In the genomic region with DNA sequence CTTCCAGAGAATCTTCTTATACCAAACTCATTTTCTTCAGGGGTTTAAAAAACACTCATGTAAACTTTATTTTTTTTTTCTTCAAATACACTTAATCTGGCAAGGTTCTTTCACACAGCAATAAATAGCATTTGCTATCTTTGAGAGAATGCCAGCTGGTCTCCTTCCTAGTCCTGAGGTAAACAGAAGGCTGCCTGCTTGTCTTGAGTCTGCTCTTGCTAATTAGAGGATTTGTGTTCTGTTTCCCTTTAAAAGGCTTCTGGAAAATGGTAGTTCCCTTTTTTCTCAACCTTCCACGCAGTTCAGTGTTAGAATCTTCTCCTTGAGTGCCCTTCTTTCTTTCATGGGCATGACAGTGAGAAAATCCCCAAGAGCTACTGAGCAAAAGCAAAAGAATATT, we compare ENCODE assay signal across 11 cellular contexts.
DNase-seq lines count a peak whose midpoint lies in the region; ATAC-seq and TF ChIP-seq lines count a peak whose summit lies in the region.
"Had no signal": no experiment of that assay in that cellular context is flagged by ENCODE, and none has a peak within 500 bp of the region (broad histone marks: within the 10 kb centered on the region; RNA-seq: fewer than 3 reads in every experiment).

No MANE protein-coding gene starts in this region.

- H3K4me2 ChIP-seq in SK-N-SH = no peak overlapping the region

- 15% methylated on average over 1 of the region's 1 CpG for WGBS in SK-N-SH (ENCODE audit: low lambda C conversion rate)
- 0 to 9% (median 2%) methylated on average over 1 of the region's 1 CpG for WGBS in psoas muscle, 3 donors

- no peaks in the 10 kb centered on the region for H3K9me3 ChIP-seq in SK-N-SH
- H3K9me3 ChIP-seq in psoas muscle = no peaks in the 10 kb centered on the region

- TF ChIP-seq CTCF in SK-N-SH (IDR thresholded peaks at IDR 0.05) (no peak), foreskin fibroblast (IDR thresholded peaks at IDR 0.05; ENCODE audit: low read depth, low read length) (no peak), psoas muscle (IDR thresholded peaks at IDR 0.05) (no peak)

- H3F3A ChIP-seq in SK-N-SH (replicated peaks; ENCODE audit: insufficient read depth) = peaks cover 4% of the 10 kb centered on the region

- no peaks in the 10 kb centered on the region for H4K20me1 ChIP-seq in SK-N-SH (ENCODE audit: insufficient read depth)

- POLR2A ChIA-PET in SK-N-SH (lab: Yijun Ruan, JAX) = no interaction called here

- H3K9ac ChIP-seq in SK-N-SH = no peak overlapping the region

- TF ChIP-seq RAD21 in SK-N-SH (IDR thresholded peaks at IDR 0.05; ENCODE audit: low read length) = no peak

- H3K36me3 ChIP-seq in SK-N-SH (replicated peaks in 1 of 2; ENCODE audit: control insufficient read depth in 1 of 2, insufficient read depth in 2 of 2, low read length in 1 of 2) (no peaks in the 10 kb centered on the region), psoas muscle (ENCODE audit: insufficient read depth in 1 of 2, low read depth in 1 of 2) (no peaks in the 10 kb centered on the region)

- no peak for TF ChIP-seq EP300 in SK-N-SH (IDR thresholded peaks at IDR 0.05; ENCODE audit: borderline replicate concordance in 1 of 2, low read depth in 1 of 2, low read length in 1 of 2)

- peak overlapping the region; percentile 36; the same call in 1 of the 2 replicates for H2AFZ ChIP-seq in SK-N-SH (ENCODE audit: low read depth)

- H3K27ac ChIP-seq in SK-N-SH (ENCODE audit: low read depth in 2 of 2, low read length in 1 of 2) (peak overlapping the region in 1 of 2 experiments; percentile 78; a peak in 3 of 4 replicates), psoas muscle (peak overlapping the region; percentile 52)
- H3K27ac ChIP-seq: epithelial cell of prostate had no signal

- no peaks in the 10 kb centered on the region for H3K79me2 ChIP-seq in SK-N-SH (ENCODE audit: insufficient read depth)

- H3K4me1 ChIP-seq in SK-N-SH (ENCODE audit: control insufficient read depth in 1 of 2, insufficient read depth in 2 of 2, low read depth in 1 of 2, low read length in 1 of 2) (peaks cover 0 to 5% of the 10 kb centered on the region in 2 experiments; a peak in 2 of 4 replicates), psoas muscle (peaks cover 7% of the 10 kb centered on the region)

- no peaks in the 10 kb centered on the region for H3K9me2 ChIP-seq in SK-N-SH

- H3K4me3 ChIP-seq in SK-N-SH (ENCODE audit: low read depth in 2 of 2, low read length in 1 of 2) (no peak overlapping the region), foreskin fibroblast (ENCODE audit: low read depth in 1 of 2, low read length in 2 of 2) (no peak overlapping the region), psoas muscle (no peak overlapping the region)

- CTCF ChIA-PET in SK-N-SH (lab: Yijun Ruan, JAX) = interaction anchor here (1.6 to 2.1 kb wide), 2 partner anchors 12 to 51 kb away, joined by 7 to 8 read pairs; no protein-coding TSS in a partner anchor

- intact Hi-C loops in psoas muscle (cut with DNase I) = no loop called here

- DNase-seq in EH (ENCODE audit: low read depth) (peak; percentile 72), SK-N-SH (no peak), foreskin fibroblast (peak; percentile 14 to 48), psoas muscle (no peak), NCI-H1694 treated with DMSO at 0.1 percent for 48 hours (lab: John Stamatoyannopoulos, UW) (no peak), RKO (ENCODE audit: low spot score) (no peak)
- DNase-seq: occipital lobe had no signal

- no peak for ATAC-seq in psoas muscle
- no peak for ATAC-seq in HG03354 (IDR thresholded peaks at IDR 0.05; ENCODE audit: poor library complexity, severe bottlenecking, unreplicated experiment)
- ATAC-seq in HG03342 (IDR thresholded peaks at IDR 0.05; ENCODE audit: unreplicated experiment) = no peak
- ATAC-seq: stimulated activated effector memory CD8-positive, alpha-beta T cell treated with anti-CD3 and anti-CD28 coated beads, Interleukin-12 subunit alpha, Interleukin-12 subunit beta, amount 100 ng/mL, for 72 hours had no signal

- H3K27me3 ChIP-seq in SK-N-SH (ENCODE audit: insufficient read depth) = no peaks in the 10 kb centered on the region
- H3K27me3 ChIP-seq in psoas muscle (ENCODE audit: insufficient read depth in 3 of 3, low read length in 2 of 3) = no peaks in the 10 kb centered on the region

TF ChIP-seq in SK-N-SH, 30 proteins besides CTCF, POLR2A, EP300 and RAD21:
- TF ChIP-seq EZH2phosphoT487 (IDR thresholded peaks at IDR 0.05; ENCODE audit: borderline replicate concordance, low read depth) = no peak
- no peak for TF ChIP-seq RFX5 (IDR thresholded peaks at IDR 0.05; ENCODE audit: low read length)
- TF ChIP-seq, protein P1, sequence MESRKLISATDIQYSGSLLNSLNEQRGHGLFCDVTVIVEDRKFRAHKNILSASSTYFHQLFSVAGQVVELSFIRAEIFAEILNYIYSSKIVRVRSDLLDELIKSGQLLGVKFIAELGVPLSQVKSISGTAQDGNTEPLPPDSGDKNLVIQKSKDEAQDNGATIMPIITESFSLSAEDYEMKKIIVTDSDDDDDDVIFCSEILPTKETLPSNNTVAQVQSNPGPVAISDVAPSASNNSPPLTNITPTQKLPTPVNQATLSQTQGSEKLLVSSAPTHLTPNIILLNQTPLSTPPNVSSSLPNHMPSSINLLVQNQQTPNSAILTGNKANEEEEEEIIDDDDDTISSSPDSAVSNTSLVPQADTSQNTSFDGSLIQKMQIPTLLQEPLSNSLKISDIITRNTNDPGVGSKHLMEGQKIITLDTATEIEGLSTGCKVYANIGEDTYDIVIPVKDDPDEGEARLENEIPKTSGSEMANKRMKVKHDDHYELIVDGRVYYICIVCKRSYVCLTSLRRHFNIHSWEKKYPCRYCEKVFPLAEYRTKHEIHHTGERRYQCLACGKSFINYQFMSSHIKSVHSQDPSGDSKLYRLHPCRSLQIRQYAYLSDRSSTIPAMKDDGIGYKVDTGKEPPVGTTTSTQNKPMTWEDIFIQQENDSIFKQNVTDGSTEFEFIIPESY (IDR thresholded peaks at IDR 0.05; ENCODE audit: borderline replicate concordance, low read depth) = no peak
- TF ChIP-seq, protein P2, sequence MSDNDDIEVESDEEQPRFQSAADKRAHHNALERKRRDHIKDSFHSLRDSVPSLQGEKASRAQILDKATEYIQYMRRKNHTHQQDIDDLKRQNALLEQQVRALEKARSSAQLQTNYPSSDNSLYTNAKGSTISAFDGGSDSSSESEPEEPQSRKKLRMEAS (IDR thresholded peaks at IDR 0.05; ENCODE audit: low read depth) = no peak
- no peak for TF ChIP-seq NFIC (IDR thresholded peaks at IDR 0.05; ENCODE audit: borderline replicate concordance)
- TF ChIP-seq POLR2AphosphoS5 (IDR thresholded peaks at IDR 0.05; ENCODE audit: low read depth, low read length) = no peak

Comparison
In these comparisons a context has a peak if more than half of its experiments do, and no peak if none do; other contexts are left out.
1. DNase-seq: peak in EH (single experiment) and foreskin fibroblast (2 of 2); none in SK-N-SH (single experiment), psoas muscle (0 of 2), NCI-H1694 treated with DMSO at 0.1 percent for 48 hours (single experiment) and RKO (single experiment).